Comparison of ENCODE assay signal across 24 cellular contexts in the genomic region with DNA sequence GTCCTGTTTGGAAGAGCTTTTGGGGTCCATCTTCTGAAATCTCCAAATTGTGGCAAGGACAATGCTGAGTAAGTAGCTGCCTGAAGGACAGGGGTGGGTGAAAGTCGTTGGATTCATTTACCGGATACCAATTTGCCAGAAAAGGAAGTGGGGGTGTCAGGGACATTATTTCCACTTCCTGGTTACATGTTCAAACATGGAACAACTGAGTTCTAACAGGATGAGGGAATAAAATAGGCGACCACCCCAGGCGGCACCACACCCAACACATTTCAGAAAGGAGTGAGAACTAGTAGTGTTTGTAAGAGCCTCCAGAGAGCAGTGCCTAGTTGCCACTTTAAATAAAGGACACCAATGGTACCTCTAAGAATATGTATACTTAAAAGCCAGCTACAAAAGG.
A peak's percentile ranks its signal among the peaks of the same experiment; 100 is the strongest.
DNase-seq lines count a peak whose midpoint lies in the region; ATAC-seq and TF ChIP-seq lines count a peak whose summit lies in the region.
"Had no signal": no experiment of that assay in that cellular context is flagged by ENCODE, and none has a peak within 500 bp of the region (broad histone marks: within the 10 kb centered on the region; RNA-seq: fewer than 3 reads in every experiment).

No MANE protein-coding gene starts in this region.

- 44 to 54% methylated on average over 4 of the region's 4 CpGs for WGBS in heart right ventricle, 2 donors
- WGBS in spleen, 5 donors: 16 to 38% (median 30%) methylated on average over 4 of the region's 4 CpGs

- H3K4me1 ChIP-seq in heart right ventricle: peaks cover 0 to 22% (median 16%) of the 10 kb centered on the region in 9 donors
- peaks cover 0 to 24% (median 10%) of the 10 kb centered on the region in 6 donors for H3K4me1 ChIP-seq in spleen
- H3K4me1 ChIP-seq: breast epithelium, tibial artery had no signal

- peaks cover 0 to 8% (median 0%) of the 10 kb centered on the region in 11 donors for H3K9me3 ChIP-seq in heart right ventricle
- peaks cover 0 to 4% (median 0%) of the 10 kb centered on the region in 8 donors for H3K9me3 ChIP-seq in spleen
- H3K9me3 ChIP-seq: breast epithelium, left lung had no signal

- H3K4me3 ChIP-seq in heart right ventricle: no peak overlapping the region
- no peak overlapping the region for H3K4me3 ChIP-seq in spleen
- H3K4me3 ChIP-seq: breast epithelium, left lung, tibial artery had no signal

- no peaks in the 10 kb centered on the region for H3K36me3 Mint-ChIP-seq in dendritic cell treated with granulocyte-macrophage colony-stimulating factor and Interleukin-4, amounts not matched to agents 40 ng/mL and 50 ng/mL, for 4 days (ENCODE audit: low read depth)
- H3K36me3 Mint-ChIP-seq: stimulated activated effector memory CD8-positive, alpha-beta T cell treated with anti-CD3 and anti-CD28 coated beads, Interleukin-12 subunit alpha, Interleukin-12 subunit beta, amount 100 ng/mL, for 72 hours; WTC11 had no signal

- TF ChIP-seq CTCF in heart right ventricle (IDR thresholded peaks at IDR 0.05) (no peak), spleen (IDR thresholded peaks at IDR 0.05 in 8 of 11, conservative IDR thresholded peaks at IDR 0.05 in 3 of 11) (no peak)

- peak in 7 of 8 donors; percentile 55 to 88 (median 71) for ATAC-seq in heart right ventricle
- ATAC-seq in HG03108 (IDR thresholded peaks at IDR 0.05; ENCODE audit: unreplicated experiment): no peak
- ATAC-seq: esophagus mucosa; HCT116; left lung; stimulated activated effector memory CD8-positive, alpha-beta T cell treated with anti-CD3 and anti-CD28 coated beads, Interleukin-12 subunit alpha, Interleukin-12 subunit beta, amount 100 ng/mL, for 72 hours; WTC11 had no signal

- no peaks in the 10 kb centered on the region for H3K36me3 ChIP-seq in heart right ventricle
- H3K36me3 ChIP-seq in spleen: no peaks in the 10 kb centered on the region
- H3K36me3 ChIP-seq: breast epithelium, left lung, tibial artery had no signal

- no peaks in the 10 kb centered on the region for H3K27me3 Mint-ChIP-seq in dendritic cell treated with granulocyte-macrophage colony-stimulating factor and Interleukin-4, amounts not matched to agents 40 ng/mL and 50 ng/mL, for 4 days
- H3K27me3 Mint-ChIP-seq: CD8-positive, alpha-beta memory T cell had no signal

- H3K27me3 ChIP-seq in heart right ventricle (peaks cover 0 to 6% (median 0%) of the 10 kb centered on the region in 7 donors), spleen (replicated peaks in 1 of 7) (no peaks in the 10 kb centered on the region)
- H3K27me3 ChIP-seq: breast epithelium, left lung, tibial artery had no signal

- no peak for TF ChIP-seq POLR2A in spleen (IDR thresholded peaks at IDR 0.05)

- peaks cover 15% of the 10 kb centered on the region for H3K4me1 Mint-ChIP-seq in dendritic cell treated with granulocyte-macrophage colony-stimulating factor and Interleukin-4, amounts not matched to agents 40 ng/mL and 50 ng/mL, for 4 days (ENCODE audit: low read depth)
- H3K4me1 Mint-ChIP-seq: WTC11 had no signal

- H3K9me3 Mint-ChIP-seq in dendritic cell treated with granulocyte-macrophage colony-stimulating factor and Interleukin-4, amounts not matched to agents 40 ng/mL and 50 ng/mL, for 4 days: no peaks in the 10 kb centered on the region
- H3K9me3 Mint-ChIP-seq: CD8-positive, alpha-beta memory T cell; stimulated activated effector memory CD8-positive, alpha-beta T cell treated with anti-CD3 and anti-CD28 coated beads, Interleukin-12 subunit alpha, Interleukin-12 subunit beta, amount 100 ng/mL, for 72 hours had no signal

- peak overlapping the region in 6 of 10 donors; percentile 11 to 58 (median 40) for H3K27ac ChIP-seq in heart right ventricle
- peak overlapping the region; percentile 27 to 78 (median 69) for H3K27ac ChIP-seq in spleen
- H3K27ac ChIP-seq: breast epithelium, left lung, tibial artery had no signal

- intact Hi-C loops in heart right ventricle (cut with DNase I) (no loop called here), cardiac septum (cut with DNase I) (no loop called here), spleen (cut with DNase I; ENCODE audit: low total_unique reads) (no loop called here)
- intact Hi-C loops in dendritic cell treated with granulocyte-macrophage colony-stimulating factor and Interleukin-4, amounts not matched to agents 40 ng/mL and 50 ng/mL, for 4 days (cut with micrococcal nuclease): no loop called here

- peak overlapping the region; percentile 71 for H3K27ac Mint-ChIP-seq in dendritic cell treated with granulocyte-macrophage colony-stimulating factor and Interleukin-4, amounts not matched to agents 40 ng/mL and 50 ng/mL, for 4 days
- H3K27ac Mint-ChIP-seq: stimulated activated effector memory CD8-positive, alpha-beta T cell treated with anti-CD3 and anti-CD28 coated beads, Interleukin-12 subunit alpha, Interleukin-12 subunit beta, amount 100 ng/mL, for 72 hours; WTC11 had no signal

- DNase-seq in heart right ventricle (peak in 1 of 2 donors; percentile 40), cardiac septum (ENCODE audit: low spot score) (no peak), MV-4-11 (lab: John Stamatoyannopoulos, UW) (peak; percentile 28), spleen (no peak), NAMALWA (ENCODE audit: low spot score) (no peak)
- no peak for DNase-seq in stimulated activated CD4-positive, alpha-beta T cell treated with anti-CD3 and anti-CD28 coated beads, Interleukin-2, amount 100 ng/mL, for 24 hours
- DNase-seq: activated CD8-positive, alpha-beta memory T cell treated with anti-CD3 and anti-CD28 coated beads for 24 hours; CD8-positive, alpha-beta memory T cell; DMS79; left lung; NCI-H1105 treated with DMSO at 0.1 percent for 48 hours; NCI-H2107; NCI-H69; SIG-M5; stimulated activated CD4-positive, alpha-beta T cell treated with anti-CD3 and anti-CD28 coated beads, Interleukin-15, amount 100 ng/mL, for 24 hours; T-helper 2 cell; tibial artery had no signal

- no peak overlapping the region for H3K4me3 Mint-ChIP-seq in dendritic cell treated with granulocyte-macrophage colony-stimulating factor and Interleukin-4, amounts not matched to agents 40 ng/mL and 50 ng/mL, for 4 days
- H3K4me3 Mint-ChIP-seq: CD8-positive, alpha-beta memory T cell; stimulated activated effector memory CD8-positive, alpha-beta T cell treated with anti-CD3 and anti-CD28 coated beads, Interleukin-12 subunit alpha, Interleukin-12 subunit beta, amount 100 ng/mL, for 72 hours; WTC11 had no signal
